ENCODE assay signal across 8 cellular contexts in the genomic region with DNA sequence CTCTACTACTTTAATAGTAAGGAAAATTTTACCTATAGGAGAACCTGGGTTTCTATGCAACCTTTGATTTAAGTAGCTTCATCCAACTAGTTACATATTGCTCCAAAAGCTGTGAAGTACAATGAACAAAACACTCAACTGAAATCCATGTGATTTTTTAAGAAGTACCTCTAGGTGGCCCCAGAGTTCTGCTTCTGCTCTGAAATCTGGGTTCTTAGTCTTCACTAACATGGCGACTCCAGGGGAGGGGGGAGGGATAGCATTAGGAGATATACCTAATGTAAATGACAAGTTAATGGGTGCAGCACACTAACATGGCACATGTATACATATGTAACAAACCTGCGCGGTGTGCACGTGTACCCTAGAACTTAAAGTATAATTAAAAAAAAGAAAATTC.
DNase-seq lines count a peak whose midpoint lies in the region; ATAC-seq and TF ChIP-seq lines count a peak whose summit lies in the region.

No MANE protein-coding gene starts in this region.

- H3K4me3 Mint-ChIP-seq in activated naive CD8-positive, alpha-beta T cell treated with anti-CD3 and anti-CD28 coated beads, Interleukin-2, amount 50 U/mL, for 24 hours: no peak overlapping the region

- no peaks in the 10 kb centered on the region for H3K4me1 Mint-ChIP-seq in activated naive CD8-positive, alpha-beta T cell treated with anti-CD3 and anti-CD28 coated beads, Interleukin-2, amount 50 U/mL, for 24 hours

- no peaks in the 10 kb centered on the region for H3K36me3 ChIP-seq in spleen

- no peak overlapping the region for H3K27ac ChIP-seq in spleen

- peak; percentile 52 for TF ChIP-seq CTCF in GM13977 (IDR thresholded peaks at IDR 0.05; ENCODE audit: extremely low read depth, insufficient read depth, missing control alignments)
- peak; percentile 52 for TF ChIP-seq CTCF in epithelial cell of proximal tubule (conservative IDR thresholded peaks at IDR 0.05; ENCODE audit: low read depth, low read length)
- no peak for TF ChIP-seq CTCF in spleen (IDR thresholded peaks at IDR 0.05 in 8 of 11, conservative IDR thresholded peaks at IDR 0.05 in 3 of 11)

- no peak overlapping the region for H3K27ac Mint-ChIP-seq in activated naive CD8-positive, alpha-beta T cell treated with anti-CD3 and anti-CD28 coated beads, Interleukin-2, amount 50 U/mL, for 24 hours

- H3K4me3 ChIP-seq in epithelial cell of proximal tubule (ENCODE audit: low read depth, low read length) (no peak overlapping the region), spleen (no peak overlapping the region)

- H3K27me3 Mint-ChIP-seq in activated naive CD8-positive, alpha-beta T cell treated with anti-CD3 and anti-CD28 coated beads, Interleukin-2, amount 50 U/mL, for 24 hours: no peaks in the 10 kb centered on the region

- intact Hi-C loops in spleen (cut with DNase I; ENCODE audit: low total_unique reads): loop anchor here (10.0 kb wide), 1 partner anchor 363 kb away; no protein-coding TSS in a partner anchor

- WGBS in spleen, 5 donors: 8 to 43% (median 22%) methylated on average over 4 of the region's 4 CpGs

- H3K9me3 ChIP-seq in spleen: no peaks in the 10 kb centered on the region

- H3K9me3 Mint-ChIP-seq in activated naive CD8-positive, alpha-beta T cell treated with anti-CD3 and anti-CD28 coated beads, Interleukin-2, amount 50 U/mL, for 24 hours: peaks cover 3% of the 10 kb centered on the region

- no peaks in the 10 kb centered on the region for H3K36me3 Mint-ChIP-seq in activated naive CD8-positive, alpha-beta T cell treated with anti-CD3 and anti-CD28 coated beads, Interleukin-2, amount 50 U/mL, for 24 hours (ENCODE audit: low read depth)

- in situ Hi-C loops in GM13977 (cut with MboI; ENCODE audit: low pct_unique_long_range_greater_than_20kb, low sequenced_read_pairs, unreplicated experiment): loop anchor here (25.0 kb wide), 1 partner anchor 345 kb away; no protein-coding TSS in a partner anchor

- peak; percentile 78 for ATAC-seq in HG02973 (IDR thresholded peaks at IDR 0.05; ENCODE audit: unreplicated experiment)
- no peak for ATAC-seq in activated naive CD8-positive, alpha-beta T cell treated with anti-CD3 and anti-CD28 coated beads, Interleukin-2, amount 50 U/mL, for 24 hours

- DNase-seq in AG08395 (ENCODE audit: low spot score) (peak; percentile 15), GM13977 (ENCODE audit: low spot score) (peak; percentile 44), NCI-H748 treated with DMSO at 0.1 percent for 48 hours (lab: John Stamatoyannopoulos, UW) (peak; percentile 10), epithelial cell of proximal tubule (ENCODE audit: low read depth) (peak; percentile 23), spleen (no peak)
- DNase-seq in activated CD4-positive, CD25-positive, alpha-beta regulatory T cell (lab: John Stamatoyannopoulos, UW): no peak
- no peak for DNase-seq in activated naive CD8-positive, alpha-beta T cell treated with anti-CD3 and anti-CD28 coated beads, Interleukin-2, amount 50 U/mL, for 24 hours

- H3K27me3 ChIP-seq in spleen (replicated peaks in 1 of 7): no peaks in the 10 kb centered on the region

- H3K4me1 ChIP-seq in spleen: no peaks in the 10 kb centered on the region

- no peak for TF ChIP-seq POLR2A in spleen (IDR thresholded peaks at IDR 0.05)

Comparison
In these comparisons a context has a peak if more than half of its experiments do, and no peak if none do; other contexts are left out.
1. DNase-seq: peak in AG08395 (single experiment), GM13977 (single experiment), NCI-H748 treated with DMSO at 0.1 percent for 48 hours (single experiment) and epithelial cell of proximal tubule (single experiment); none in activated CD4-positive, CD25-positive, alpha-beta regulatory T cell (0 of 4), activated naive CD8-positive, alpha-beta T cell treated with anti-CD3 and anti-CD28 coated beads, Interleukin-2, amount 50 U/mL, for 24 hours (single experiment) and spleen (single experiment).
2. CTCF ChIP-seq: peak in GM13977 (single experiment) and epithelial cell of proximal tubule (single experiment); none in spleen (0 of 11).